16 cellular contexts compared by ENCODE assay signal in the genomic region with DNA sequence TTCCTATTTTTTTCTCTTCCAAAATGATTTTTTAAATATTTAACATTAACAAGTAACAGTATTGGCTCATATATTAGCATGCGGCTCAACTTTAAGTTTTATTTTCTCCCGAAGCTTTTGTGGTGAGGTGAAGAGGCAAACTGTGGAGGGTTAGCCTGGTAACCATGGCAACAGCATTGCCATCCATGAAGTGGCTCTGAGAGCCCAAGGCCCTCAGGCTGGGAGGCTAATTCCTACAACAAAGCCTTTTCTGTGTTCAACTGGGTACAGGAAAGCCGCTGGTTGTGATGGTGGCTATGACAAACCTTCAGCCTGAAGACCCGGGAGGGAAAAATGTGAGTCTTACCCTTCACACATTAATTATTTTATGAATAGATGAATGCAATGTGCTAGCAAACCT. TPM values are rescaled to one million over a fixed set of nuclear protein-coding genes. Genes with fewer than 3 reads are reported as not detected.
DNase-seq lines count a peak whose midpoint lies in the region; ATAC-seq, FAIRE-seq and TF ChIP-seq lines count a peak whose summit lies in the region.
"Had no signal": no experiment of that assay in that cellular context is flagged by ENCODE, and none has a peak within 500 bp of the region (broad histone marks: within the 10 kb centered on the region; RNA-seq: fewer than 3 reads in every experiment).

No MANE protein-coding gene starts in this region.

- H2AFZ ChIP-seq in astrocyte (ENCODE audit: low read depth, low read length): peak overlapping the region; percentile 11

- peak; percentile 87 for DNase-seq in DMS79 treated with DMSO at 0.1 percent for 48 hours (lab: John Stamatoyannopoulos, UW)
- DNase-seq in NCI-H187 (lab: John Stamatoyannopoulos, UW): peak; percentile 24 to 80
- DNase-seq in astrocyte (ENCODE audit: low read depth): no peak
- DNase-seq in myocyte (ENCODE audit: low read depth): peak; percentile 14
- DNase-seq in activated CD4-positive, alpha-beta T cell treated with anti-CD3 and anti-CD28 coated beads, Interleukin-2, amount 50 U/mL, for 4 hours: no peak
- no peak for DNase-seq in GM03348 (ENCODE audit: low spot score)
- DNase-seq: activated CD4-positive, alpha-beta T cell treated with anti-CD3 and anti-CD28 coated beads for 36 hours; activated T-cell treated with anti-CD3 and anti-CD28 coated beads, Interleukin-2, amount 50 U/mL, for 72 hours; MM.1S; stimulated activated CD4-positive, alpha-beta T cell treated with anti-CD3 and anti-CD28 coated beads, Interleukin-4, amount 100 ng/mL, for 1 hour; stimulated activated naive B cell treated with anti-CD40 and anti-IgM and Interleukin-4, amounts not matched to agents 10 μg/mL and 1 μg/mL and 100 μg/mL, for 72 hours; T-helper 1 cell had no signal

- peaks cover 2% of the 10 kb centered on the region for H3K27me3 ChIP-seq in astrocyte (ENCODE audit: insufficient read depth, low read length)

- no peak for FAIRE-seq in astrocyte (lab: Jason Lieb, UNC)
- FAIRE-seq: H54 had no signal

- H3K4me3 Mint-ChIP-seq in astrocyte (ENCODE audit: unreplicated experiment): no peak overlapping the region
- H3K4me3 Mint-ChIP-seq: activated CD4-positive, alpha-beta T cell treated with anti-CD3 and anti-CD28 coated beads for 36 hours; activated T-cell treated with anti-CD3 and anti-CD28 coated beads, Interleukin-2, amount 50 U/mL, for 72 hours; stimulated activated naive B cell treated with anti-CD40 and anti-IgM and Interleukin-4, amounts not matched to agents 10 μg/mL and 1 μg/mL and 100 μg/mL, for 72 hours had no signal

- H3K4me1 Mint-ChIP-seq in astrocyte (ENCODE audit: low read depth, unreplicated experiment): no peaks in the 10 kb centered on the region
- H3K4me1 Mint-ChIP-seq: activated CD4-positive, alpha-beta T cell treated with anti-CD3 and anti-CD28 coated beads for 36 hours; stimulated activated naive B cell treated with anti-CD40 and anti-IgM and Interleukin-4, amounts not matched to agents 10 μg/mL and 1 μg/mL and 100 μg/mL, for 72 hours had no signal

- no peaks in the 10 kb centered on the region for H3K27me3 Mint-ChIP-seq in astrocyte (ENCODE audit: low read depth, unreplicated experiment)
- H3K27me3 Mint-ChIP-seq: stimulated activated naive B cell treated with anti-CD40 and anti-IgM and Interleukin-4, amounts not matched to agents 10 μg/mL and 1 μg/mL and 100 μg/mL, for 72 hours had no signal

- H3K27ac ChIP-seq in astrocyte (ENCODE audit: low read depth, low read length): no peak overlapping the region

- H3K9me3 Mint-ChIP-seq in astrocyte (ENCODE audit: unreplicated experiment): peaks cover 10% of the 10 kb centered on the region

- H3K36me3 Mint-ChIP-seq in astrocyte (ENCODE audit: low read depth, unreplicated experiment): no peaks in the 10 kb centered on the region
- H3K36me3 Mint-ChIP-seq: stimulated activated naive B cell treated with anti-CD40 and anti-IgM and Interleukin-4, amounts not matched to agents 10 μg/mL and 1 μg/mL and 100 μg/mL, for 72 hours had no signal

- H3K4me2 ChIP-seq in astrocyte (ENCODE audit: low read length): no peak overlapping the region

- no peak for ATAC-seq in activated CD4-positive, CD25-positive, alpha-beta regulatory T cell treated with anti-CD3 and anti-CD28 coated beads, Interleukin-2, amount 50 U/mL, for 24 hours
- no peak for ATAC-seq in GM21447 (IDR thresholded peaks at IDR 0.05; ENCODE audit: unreplicated experiment)
- ATAC-seq: activated CD4-positive, alpha-beta T cell treated with anti-CD3 and anti-CD28 coated beads for 36 hours; activated T-cell treated with anti-CD3 and anti-CD28 coated beads, Interleukin-2, amount 50 U/mL, for 72 hours; stimulated activated naive B cell treated with anti-CD40 and anti-IgM and Interleukin-4, amounts not matched to agents 10 μg/mL and 1 μg/mL and 100 μg/mL, for 72 hours had no signal

- no peaks in the 10 kb centered on the region for H3K79me2 ChIP-seq in astrocyte (ENCODE audit: insufficient read depth, low read length)

- H3K4me3 ChIP-seq in astrocyte (ENCODE audit: insufficient read depth, low read depth, low read length): no peak overlapping the region

- no peak overlapping the region for H3K9ac ChIP-seq in astrocyte (ENCODE audit: low read length)

- no peaks in the 10 kb centered on the region for H3K4me1 ChIP-seq in astrocyte (ENCODE audit: insufficient read depth, low read length)

- H3K9me3 ChIP-seq in astrocyte (ENCODE audit: insufficient read depth, low read depth, low read length): no peaks in the 10 kb centered on the region

- no peaks in the 10 kb centered on the region for H4K20me1 ChIP-seq in astrocyte (ENCODE audit: insufficient read depth, low read length)

- H3K27ac Mint-ChIP-seq in astrocyte (ENCODE audit: unreplicated experiment): no peak overlapping the region
- H3K27ac Mint-ChIP-seq: activated CD4-positive, alpha-beta T cell treated with anti-CD3 and anti-CD28 coated beads for 36 hours; activated T-cell treated with anti-CD3 and anti-CD28 coated beads, Interleukin-2, amount 50 U/mL, for 72 hours; stimulated activated naive B cell treated with anti-CD40 and anti-IgM and Interleukin-4, amounts not matched to agents 10 μg/mL and 1 μg/mL and 100 μg/mL, for 72 hours had no signal

- no peaks in the 10 kb centered on the region for H3K36me3 ChIP-seq in astrocyte (ENCODE audit: insufficient read depth, low read length)

- no peak for TF ChIP-seq CTCF in astrocyte (IDR thresholded peaks at IDR 0.05; ENCODE audit: insufficient read depth, low read depth, low read length)

RNA-seq across cellular contexts. Expression of a gene that starts 56.6 kb away (rescaled TPM):
- total RNA-seq in astrocyte (2.2 and 2.5 TPM in 2 replicates), myocyte (0.73 and 1.0 TPM in 2 replicates)
- 1.1 TPM for polyA plus RNA-seq in myocyte (2012)
- total RNA-seq: activated CD4-positive, alpha-beta T cell treated with anti-CD3 and anti-CD28 coated beads for 36 hours; activated T-cell treated with anti-CD3 and anti-CD28 coated beads, Interleukin-2, amount 50 U/mL, for 72 hours; mononuclear cell had no signal

Comparison
In these comparisons a context has a peak if more than half of its experiments do, and no peak if none do; other contexts are left out.
1. DNase-seq: peak in DMS79 treated with DMSO at 0.1 percent for 48 hours (single experiment), NCI-H187 (2 of 2) and myocyte (single experiment); none in astrocyte (single experiment), activated CD4-positive, alpha-beta T cell treated with anti-CD3 and anti-CD28 coated beads, Interleukin-2, amount 50 U/mL, for 4 hours (0 of 2) and GM03348 (single experiment).